Comparison of ENCODE assay signal across 23 cellular contexts in the genomic region with DNA sequence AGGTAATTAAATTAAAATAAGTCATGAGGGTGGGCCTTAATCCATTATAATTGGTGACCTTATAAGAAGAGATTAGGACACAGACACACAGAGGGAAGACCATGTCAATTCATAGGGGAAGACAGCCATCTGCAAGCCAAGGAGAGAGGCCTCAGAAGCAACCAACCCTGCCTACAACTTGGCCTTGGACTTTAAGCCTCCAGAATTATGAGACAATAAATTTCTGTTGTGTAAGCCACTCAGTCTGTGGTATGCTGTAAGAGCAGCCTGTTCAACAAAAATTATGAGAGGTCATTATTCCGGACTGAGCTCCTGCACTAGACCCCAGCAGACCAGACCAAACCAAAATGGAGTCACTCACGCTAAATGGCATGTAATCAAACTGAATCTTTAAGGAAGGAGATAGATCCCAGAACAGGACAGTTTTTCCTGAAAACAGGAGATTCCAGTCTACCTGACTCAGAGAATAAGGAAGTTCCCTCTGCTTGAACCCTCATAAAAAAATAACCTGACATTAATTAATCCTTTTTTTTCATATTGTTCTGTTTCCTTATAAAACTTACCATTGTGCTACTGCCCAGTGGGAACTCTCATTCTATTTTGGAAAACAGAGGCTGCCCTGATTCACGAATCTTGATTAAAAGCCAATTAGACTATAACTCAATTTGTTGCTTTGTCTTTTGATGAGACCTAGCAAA.
DNase-seq lines count a peak whose midpoint lies in the region; ATAC-seq and TF ChIP-seq lines count a peak whose summit lies in the region.
"Had no signal": no experiment of that assay in that cellular context is flagged by ENCODE, and none has a peak within 500 bp of the region (broad histone marks: within the 10 kb centered on the region; RNA-seq: fewer than 3 reads in every experiment).

No MANE protein-coding gene starts in this region.

- no peak for TF ChIP-seq EP300 in stomach (IDR thresholded peaks at IDR 0.05)

- no peak for TF ChIP-seq CTCF in AG10803 (conservative IDR thresholded peaks at IDR 0.05; ENCODE audit: low read length)
- TF ChIP-seq CTCF in mucosa of descending colon (IDR thresholded peaks at IDR 0.05) = no peak
- TF ChIP-seq CTCF in stomach (IDR thresholded peaks at IDR 0.05) = no peak

- no peaks in the 10 kb centered on the region for H3K9me3 ChIP-seq in mucosa of descending colon
- no peaks in the 10 kb centered on the region for H3K9me3 ChIP-seq in stomach
- H3K9me3 ChIP-seq: BLaER1 treated with 17β-estradiol and CSF1 and Interleukin-3, amounts not matched to agents 10 nM and 100 nM; MG63 had no signal

- 72 to 86% (median 79%) methylated on average over 3 of the region's 3 CpGs for WGBS in stomach, 5 donors

- DNase-seq in AG10803 (ENCODE audit: low read depth) (peak; percentile 8), NCI-H82 (lab: John Stamatoyannopoulos, UW) (peak; percentile 40), dermis blood vessel endothelial cell (peak; percentile 14), mucosa of descending colon (peak in 1 of 3 donors; percentile 61), stomach (no peak), NCI-H2081 treated with DMSO at 0.1 percent for 48 hours (lab: John Stamatoyannopoulos, UW) (no peak), NCI-H748 (lab: John Stamatoyannopoulos, UW; ENCODE audit: unreplicated experiment) (no peak), T-helper 9 cell (no peak)
- DNase-seq: Calu3; CD8-positive, alpha-beta T cell; DMS53; EL; H9; Kasumi-1; MG63; NCI-H187; NCI-H526 treated with DMSO at 0.1 percent for 48 hours; PC-3; RPMI8226; SIG-M5 had no signal

- H3K4me3 ChIP-seq in AG10803 (ENCODE audit: low read length) (no peak overlapping the region), mucosa of descending colon (no peak overlapping the region), stomach (no peak overlapping the region)
- H3K4me3 ChIP-seq: BLaER1 treated with 17β-estradiol and CSF1 and Interleukin-3, amounts not matched to agents 10 nM and 100 nM; GM12878; MG63 had no signal

- no peak overlapping the region for H3K27ac ChIP-seq in stomach
- H3K27ac ChIP-seq: BLaER1 treated with 17β-estradiol and CSF1 and Interleukin-3, amounts not matched to agents 10 nM and 100 nM; HL-60 had no signal

- no peaks in the 10 kb centered on the region for H3K27me3 ChIP-seq in stomach
- H3K27me3 ChIP-seq: BLaER1 treated with 17β-estradiol and CSF1 and Interleukin-3, amounts not matched to agents 10 nM and 100 nM; MG63 had no signal

- ATAC-seq in mucosa of descending colon = peak; percentile 95
- ATAC-seq: CD8-positive, alpha-beta T cell; GM12878; PC-3 had no signal

- intact Hi-C loops in mucosa of descending colon (cut with DNase I, micrococcal nuclease) (no loop called here), stomach (cut with DNase I; ENCODE audit: low total_unique reads) (no loop called here)

- H3K36me3 ChIP-seq in mucosa of descending colon (ENCODE audit: low read depth) (no peaks in the 10 kb centered on the region), stomach (no peaks in the 10 kb centered on the region)
- H3K36me3 ChIP-seq: BLaER1 treated with 17β-estradiol and CSF1 and Interleukin-3, amounts not matched to agents 10 nM and 100 nM; MG63 had no signal

- H3K4me1 ChIP-seq in mucosa of descending colon (ENCODE audit: low read depth) (peaks cover 10% of the 10 kb centered on the region), stomach (no peaks in the 10 kb centered on the region)
- H3K4me1 ChIP-seq: BLaER1 treated with 17β-estradiol and CSF1 and Interleukin-3, amounts not matched to agents 10 nM and 100 nM had no signal

- TF ChIP-seq POLR2A in stomach (IDR thresholded peaks at IDR 0.05) = no peak

Comparison
In these comparisons a context has a peak if more than half of its experiments do, and no peak if none do; other contexts are left out.
1. DNase-seq: peak in AG10803 (single experiment), NCI-H82 (single experiment) and dermis blood vessel endothelial cell (single experiment); none in stomach (single experiment), NCI-H2081 treated with DMSO at 0.1 percent for 48 hours (single experiment), NCI-H748 (single experiment) and T-helper 9 cell (single experiment).